8 cellular contexts compared by ENCODE assay signal in genomic region chr14:44149597-44149996, GRCh38.
A peak's percentile ranks its signal among the peaks of the same experiment; 100 is the strongest.
DNase-seq lines count a peak whose midpoint lies in the region; ATAC-seq and TF ChIP-seq lines count a peak whose summit lies in the region.

No MANE protein-coding gene starts in this region.

- in situ Hi-C loops in Caki2 (cut with HindIII; ENCODE audit: low pct_unique_long_range_greater_than_20kb, low sequenced_read_pairs): no loop called here

- H3K4me3 ChIP-seq in lower lobe of right lung: no peak overlapping the region

- H3K4me1 ChIP-seq in lower lobe of right lung: no peaks in the 10 kb centered on the region

- ATAC-seq in HG03439 (IDR thresholded peaks at IDR 0.05; ENCODE audit: unreplicated experiment) (peak; percentile 64), lower lobe of right lung (no peak), GM18873 (IDR thresholded peaks at IDR 0.05; ENCODE audit: low FRiP score, unreplicated experiment) (no peak)

- H3K9me3 ChIP-seq in lower lobe of right lung: no peaks in the 10 kb centered on the region

- no peaks in the 10 kb centered on the region for H3K27me3 ChIP-seq in lower lobe of right lung (ENCODE audit: low read depth)

- TF ChIP-seq CTCF in lower lobe of right lung (IDR thresholded peaks at IDR 0.05): no peak

- no peaks in the 10 kb centered on the region for H3K36me3 ChIP-seq in lower lobe of right lung

- no peak overlapping the region for H3K27ac ChIP-seq in lower lobe of right lung

- DNase-seq in Caki2 (ENCODE audit: low read depth) (peak; percentile 14), NCI-H82 (lab: John Stamatoyannopoulos, UW) (peak; percentile 86), glomerular visceral epithelial cell (ENCODE audit: extremely low spot score) (peak; percentile 48), lower lobe of right lung (no peak), dermis blood vessel endothelial cell (no peak)
- DNase-seq in activated CD4-positive, alpha-beta T cell treated with anti-CD3 and anti-CD28 coated beads for 4 hours: no peak

- intact Hi-C loops in lower lobe of right lung (cut with DNase I): no loop called here

Comparison
In these comparisons a context has a peak if more than half of its experiments do, and no peak if none do; other contexts are left out.
1. DNase-seq: peak in Caki2 (single experiment), NCI-H82 (single experiment) and glomerular visceral epithelial cell (single experiment); none in lower lobe of right lung (single experiment), activated CD4-positive, alpha-beta T cell treated with anti-CD3 and anti-CD28 coated beads for 4 hours (0 of 2) and dermis blood vessel endothelial cell (single experiment).